Comparison of ENCODE assay signal across 21 cellular contexts in the genomic region with DNA sequence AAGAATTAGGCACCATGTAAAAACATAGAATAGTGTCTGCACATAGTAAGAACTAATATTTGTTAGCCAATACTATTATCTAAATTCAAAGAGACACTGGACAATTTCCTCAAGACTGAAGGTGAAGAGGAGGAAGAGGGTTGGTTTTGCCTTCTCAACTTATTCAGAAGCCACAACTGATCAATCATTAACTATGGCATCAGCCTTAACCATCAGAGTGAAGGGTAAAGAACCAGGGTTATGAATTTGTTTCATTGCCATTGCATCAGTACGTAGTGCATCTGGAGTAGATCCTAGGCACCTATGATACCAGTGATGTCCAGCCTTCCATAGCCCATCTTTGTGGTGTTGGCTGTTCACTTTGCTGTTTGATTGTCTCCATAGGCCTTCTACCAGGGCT.
"Had no signal": no experiment of that assay in that cellular context is flagged by ENCODE, and none has a peak within 500 bp of the region (broad histone marks: within the 10 kb centered on the region; RNA-seq: fewer than 3 reads in every experiment).

No MANE protein-coding gene starts in this region.

- ATAC-seq: activated CD8-positive, alpha-beta memory T cell treated with anti-CD3 and anti-CD28 coated beads, Interleukin-2, amount 10 ng/mL, durations not matched to agents 7 days and 5 days; activated CD8-positive, alpha-beta T cell treated with anti-CD3 and anti-CD28 coated beads for 36 hours; activated naive CD4-positive, alpha-beta T cell treated with anti-CD3 and anti-CD28 coated beads, Interleukin-2, amount 50 U/mL, for 72 hours; stimulated activated naive CD8-positive, alpha-beta T cell treated with anti-CD3 and anti-CD28 coated beads, Interleukin-15, amount 100 ng/mL, for 72 hours; T-helper 17 cell had no signal

- DNase-seq: activated CD4-positive, alpha-beta T cell treated with anti-CD3 and anti-CD28 coated beads, Interleukin-2, amount 10 ng/mL, durations not matched to agents 24 days and 14 days; activated CD8-positive, alpha-beta memory T cell treated with anti-CD3 and anti-CD28 coated beads, Interleukin-2, amount 10 ng/mL, durations not matched to agents 7 days and 5 days; activated CD8-positive, alpha-beta T cell treated with anti-CD3 and anti-CD28 coated beads for 36 hours; aorta; brain microvascular endothelial cell; caudate nucleus; dermis blood vessel endothelial cell; effector CD8-positive, alpha-beta T cell; erythroblast; foreskin fibroblast; immature natural killer cell; left cardiac atrium; ovary; right cardiac atrium; stimulated activated naive CD8-positive, alpha-beta T cell treated with anti-CD3 and anti-CD28 coated beads, Interleukin-15, amount 100 ng/mL, for 72 hours; T-helper 17 cell had no signal

- H3K27ac ChIP-seq: brain microvascular endothelial cell, neutrophil, ovary, prostate gland, suprapubic skin, tibial nerve had no signal
